Comparison of ENCODE assay signal across 10 cellular contexts in genomic region chr1:150187560-150187931, GRCh38.
A peak's percentile ranks its signal among the peaks of the same experiment; 100 is the strongest.
DNase-seq lines count a peak whose midpoint lies in the region; ATAC-seq and TF ChIP-seq lines count a peak whose summit lies in the region.
"Had no signal": no experiment of that assay in that cellular context is flagged by ENCODE, and none has a peak within 500 bp of the region (broad histone marks: within the 10 kb centered on the region; RNA-seq: fewer than 3 reads in every experiment).

No MANE protein-coding gene starts in this region.

- peak overlapping the region; percentile 31 to 55 for H3K4me3 Mint-ChIP-seq in effector memory CD8-positive, alpha-beta T cell
- no peak overlapping the region for H3K4me3 Mint-ChIP-seq in nephron progenitor cell

- H3K27ac ChIP-seq in C4-2B, result no peak overlapping the region

- H3K27me3 Mint-ChIP-seq in effector memory CD8-positive, alpha-beta T cell, result peaks cover 0 to 10% of the 10 kb centered on the region in 2 donors
- no peaks in the 10 kb centered on the region for H3K27me3 Mint-ChIP-seq in nephron progenitor cell (ENCODE audit: low read depth, poor library complexity)

- peak overlapping the region; percentile 24 for H3K9ac ChIP-seq in NT2/D1 (ENCODE audit: insufficient read length, low read depth)

- peak; percentile 58 for TF ChIP-seq CTCF in C4-2B (conservative IDR thresholded peaks at IDR 0.05)
- TF ChIP-seq CTCF in nephron progenitor cell (IDR thresholded peaks at IDR 0.05), result no peak

- no peak overlapping the region for H3K4me3 ChIP-seq in NT2/D1 (ENCODE audit: insufficient read length, low read depth)
- H3K4me3 ChIP-seq: Peyer's patch had no signal

- H3K27me3 ChIP-seq in NT2/D1 (ENCODE audit: insufficient read depth, insufficient read length), result no peaks in the 10 kb centered on the region
- H3K27me3 ChIP-seq: Peyer's patch had no signal

- peak; percentile 19 for ATAC-seq in effector memory CD8-positive, alpha-beta T cell (replicated peaks)
- ATAC-seq in HG03469 (IDR thresholded peaks at IDR 0.05; ENCODE audit: unreplicated experiment), result no peak

- intact Hi-C loops in posterior cingulate gyrus (cut with DNase I), result loop anchor here (5.0 kb wide), 1 partner anchor 115 kb away; no protein-coding TSS in a partner anchor

- DNase-seq in NT2/D1 (ENCODE audit: low read depth, low spot score), result no peak
- DNase-seq in effector memory CD8-positive, alpha-beta T cell, result no peak
- DNase-seq in nephron progenitor cell, result no peak
- no peak for DNase-seq in AML-193 (lab: John Stamatoyannopoulos, UW)
- DNase-seq in AG20443 (ENCODE audit: low spot score), result no peak
- no peak for DNase-seq in posterior cingulate gyrus
- DNase-seq: Peyer's patch had no signal

- H3K9me3 ChIP-seq in NT2/D1 (ENCODE audit: insufficient read depth, low read length), result peaks cover 11% of the 10 kb centered on the region
- H3K9me3 ChIP-seq: Caco-2, Peyer's patch had no signal

- H3K27ac Mint-ChIP-seq in effector memory CD8-positive, alpha-beta T cell, result peak overlapping the region in 1 of 2 donors; percentile 73
- H3K27ac Mint-ChIP-seq in nephron progenitor cell, result peak overlapping the region; percentile 58

- H3K36me3 ChIP-seq in NT2/D1 (ENCODE audit: insufficient read depth, insufficient read length, low read length), result no peaks in the 10 kb centered on the region
- H3K36me3 ChIP-seq: Peyer's patch had no signal

- H3K9me3 Mint-ChIP-seq in effector memory CD8-positive, alpha-beta T cell, result no peaks in the 10 kb centered on the region
- H3K9me3 Mint-ChIP-seq in nephron progenitor cell, result peaks cover 3% of the 10 kb centered on the region

- no peaks in the 10 kb centered on the region for H3K4me1 ChIP-seq in NT2/D1 (ENCODE audit: insufficient read depth, insufficient read length)

- H3K4me1 Mint-ChIP-seq in effector memory CD8-positive, alpha-beta T cell (ENCODE audit: low read depth in 2 of 2), result peaks cover 2 to 8% of the 10 kb centered on the region in 2 donors
- H3K4me1 Mint-ChIP-seq in nephron progenitor cell, result peaks cover 5% of the 10 kb centered on the region

- H3K36me3 Mint-ChIP-seq in effector memory CD8-positive, alpha-beta T cell (ENCODE audit: insufficient read depth), result no peaks in the 10 kb centered on the region
- H3K36me3 Mint-ChIP-seq in nephron progenitor cell (ENCODE audit: low read depth), result no peaks in the 10 kb centered on the region
